Comparison of ENCODE assay signal across 8 cellular contexts in genomic region chr6:71209626-71210025, GRCh38.
"Had no signal": no experiment of that assay in that cellular context is flagged by ENCODE, and none has a peak within 500 bp of the region (broad histone marks: within the 10 kb centered on the region; RNA-seq: fewer than 3 reads in every experiment).

No MANE protein-coding gene starts in this region.

- H3K4me3 ChIP-seq: GM23248, HAP-1, K562 had no signal

- ATAC-seq: HCT116, K562 had no signal

- DNase-seq: GM23248, GOT3, H7, HFFc6, IMR-90 had no signal
